8 cellular contexts compared by ENCODE assay signal in the genomic region with DNA sequence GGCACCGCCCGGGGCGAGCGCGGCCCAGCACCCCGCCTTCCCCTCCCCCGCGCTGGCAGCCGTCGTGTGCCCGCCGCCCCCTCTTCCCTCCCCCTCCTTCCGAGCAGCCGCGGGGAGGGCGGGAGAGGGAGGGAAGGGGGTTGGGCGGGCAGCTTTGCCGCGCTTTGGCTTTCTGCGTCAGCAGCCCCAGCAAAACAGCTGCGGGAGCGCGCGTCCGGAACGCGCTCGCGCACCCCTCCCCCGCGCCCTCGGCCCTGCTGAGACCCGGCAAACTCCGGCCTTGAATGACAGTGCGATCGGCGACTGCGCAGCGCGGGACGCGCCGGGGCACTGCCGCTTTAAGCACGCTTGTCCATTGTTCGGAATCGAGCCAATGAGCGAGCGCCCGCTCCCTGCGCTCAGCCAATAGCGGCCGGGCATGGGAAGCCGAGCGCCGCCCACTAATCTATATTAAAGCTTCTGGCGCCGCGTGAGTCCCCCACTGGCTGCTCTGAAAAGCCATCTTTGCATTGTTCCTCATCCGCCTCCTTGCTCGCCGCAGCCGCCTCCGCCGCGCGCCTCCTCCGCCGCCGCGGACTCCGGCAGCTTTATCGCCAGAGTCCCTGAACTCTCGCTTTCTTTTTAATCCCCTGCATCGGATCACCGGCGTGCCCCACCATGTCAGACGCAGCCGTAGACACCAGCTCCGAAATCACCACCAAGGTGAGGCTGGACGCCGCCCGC. TPM values are rescaled to one million over a fixed set of nuclear protein-coding genes. Genes with fewer than 3 reads are reported as not detected.
DNase-seq lines count a peak whose midpoint lies in the region; ATAC-seq and TF ChIP-seq lines count a peak whose summit lies in the region.

A gene with protein sequence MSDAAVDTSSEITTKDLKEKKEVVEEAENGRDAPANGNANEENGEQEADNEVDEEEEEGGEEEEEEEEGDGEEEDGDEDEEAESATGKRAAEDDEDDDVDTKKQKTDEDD (plus strand): TSS at position 476 of the 723 bp plus-strand sequence. CDS start 182 bp downstream, at position 658.

- BruUV-seq in Calu3 (replicated peaks; lab: Mats Ljungman, UMichigan): no TSS peak

- peaks cover 27% of the 10 kb centered on the region for H3K4me1 ChIP-seq in OCI-LY3 (ENCODE audit: low read length)

- H3K4me1 Mint-ChIP-seq in Calu3 (ENCODE audit: low read depth, unreplicated experiment) (peaks cover 18% of the 10 kb centered on the region), endothelial cell (ENCODE audit: unreplicated experiment) (peaks cover 33% of the 10 kb centered on the region)

- CTCF ChIA-PET in Calu3 (lab: Charles Lee): interaction anchor here (0.6 to 1.7 kb wide), 4 partner anchors 33 to 86 kb away, joined by 3 to 4 read pairs (median 3); no protein-coding TSS in a partner anchor

- peaks cover 38% of the 10 kb centered on the region for H3K36me3 ChIP-seq in OCI-LY3 (replicated peaks; ENCODE audit: low read depth, low read length)

- H2AFZ ChIP-seq in OCI-LY3 (ENCODE audit: low read depth, low read length): peak within 1 kb of the TSS; percentile 83; the same call in 1 of the 2 replicates

- peak; percentile 99 for DNase-seq in Calu3
- peak; percentile 96 for DNase-seq in HuH-7 (ENCODE audit: low spot score)
- DNase-seq in activated CD8-positive, alpha-beta memory T cell treated with anti-CD3 and anti-CD28 coated beads, Interleukin-2, amount 50 U/mL, for 48 hours: peak; percentile 99
- DNase-seq in endothelial cell (ENCODE audit: low spot score): peak; percentile 99
- peak; percentile 100 for DNase-seq in midbrain (lab: John Stamatoyannopoulos, UW)
- peak; percentile 99 for DNase-seq in stimulated activated CD8-positive, alpha-beta memory T cell treated with anti-CD3 and anti-CD28 coated beads, Interleukin-2, amount 100 ng/mL, for 1 hour (ENCODE audit: low read depth in 2 of 2)

- intact Hi-C loops in Calu3 (cut with micrococcal nuclease; ENCODE audit: unreplicated experiment): no loop called here

- H3K9me3 ChIP-seq in OCI-LY3 (ENCODE audit: insufficient read depth, low read length): no peaks in the 10 kb centered on the region

- H3K79me2 ChIP-seq in OCI-LY3 (ENCODE audit: low read length): peaks cover 69% of the 10 kb centered on the region

- peak; percentile 58 for ATAC-seq in GM21515 (IDR thresholded peaks at IDR 0.05; ENCODE audit: unreplicated experiment)

- H3K27me3 Mint-ChIP-seq in Calu3 (ENCODE audit: unreplicated experiment): no peaks in the 10 kb centered on the region
- H3K27me3 Mint-ChIP-seq in endothelial cell (ENCODE audit: unreplicated experiment): peaks cover 32% of the 10 kb centered on the region

- TF ChIP-seq CTCF in Calu3 (IDR thresholded peaks at IDR 0.05; ENCODE audit: unreplicated experiment): no peak
- TF ChIP-seq CTCF in OCI-LY3 (IDR thresholded peaks at IDR 0.05; ENCODE audit: low read depth, low read length): no peak
- no peak for TF ChIP-seq CTCF in endothelial cell (IDR thresholded peaks at IDR 0.05; ENCODE audit: unreplicated experiment)

- H3K9ac ChIP-seq in OCI-LY3 (ENCODE audit: low read length): peak within 1 kb of the TSS; percentile 99

- H3K27ac ChIP-seq in OCI-LY3 (ENCODE audit: low read length): peak within 1 kb of the TSS; percentile 90

- peaks cover 74% of the 10 kb centered on the region for H3K36me3 Mint-ChIP-seq in Calu3 (ENCODE audit: insufficient read depth, unreplicated experiment)
- peaks cover 15% of the 10 kb centered on the region for H3K36me3 Mint-ChIP-seq in endothelial cell (ENCODE audit: low read depth, unreplicated experiment)

- H3K27ac Mint-ChIP-seq in Calu3 (ENCODE audit: unreplicated experiment) (peak within 1 kb of the TSS; percentile 100), endothelial cell (ENCODE audit: unreplicated experiment) (peak within 1 kb of the TSS; percentile 100)

- H3K27me3 ChIP-seq in OCI-LY3 (ENCODE audit: low read depth, low read length): no peaks in the 10 kb centered on the region

- H3K4me3 ChIP-seq in OCI-LY3 (ENCODE audit: low read length): peak within 1 kb of the TSS; percentile 96

- H4K20me1 ChIP-seq in OCI-LY3 (ENCODE audit: insufficient read depth, low read length): peaks cover 29% of the 10 kb centered on the region

- peak within 1 kb of the TSS; percentile 70 for H3K4me3 Mint-ChIP-seq in Calu3 (ENCODE audit: low read depth, unreplicated experiment)
- H3K4me3 Mint-ChIP-seq in endothelial cell (ENCODE audit: unreplicated experiment): peak within 1 kb of the TSS; percentile 97

- H3K9me3 Mint-ChIP-seq in Calu3 (ENCODE audit: low read depth, unreplicated experiment) (no peaks in the 10 kb centered on the region), endothelial cell (ENCODE audit: unreplicated experiment) (no peaks in the 10 kb centered on the region)

- peak within 1 kb of the TSS; percentile 92 for H3K4me2 ChIP-seq in OCI-LY3 (ENCODE audit: low read length)

RNA-seq across cellular contexts. Expression of the gene that starts here (rescaled TPM):
- total RNA-seq in Calu3 (2022) (1,239 and 1,354 TPM in 2 replicates), endothelial cell (ENCODE audit: unreplicated experiment) (592 TPM)

Comparison
In these comparisons a context has a peak if more than half of its experiments do, and no peak if none do; other contexts are left out.
1. Peak in every context shown above with its lines: DNase-seq, ATAC-seq, H3K4me3 ChIP-seq and H3K27ac ChIP-seq.